10 cellular contexts compared by ENCODE assay signal in genomic region chr10:131921191-131921590, GRCh38. TPM values are rescaled to one million over a fixed set of nuclear protein-coding genes. Genes with fewer than 3 reads are reported as not detected.
A peak's percentile ranks its signal among the peaks of the same experiment; 100 is the strongest.
DNase-seq lines count a peak whose midpoint lies in the region; ATAC-seq, FAIRE-seq and TF ChIP-seq lines count a peak whose summit lies in the region.
"Had no signal": no experiment of that assay in that cellular context is flagged by ENCODE, and none has a peak within 500 bp of the region (broad histone marks: within the 10 kb centered on the region; RNA-seq: fewer than 3 reads in every experiment).

No MANE protein-coding gene starts in this region.

- ATAC-seq in HG02840 (IDR thresholded peaks at IDR 0.05; ENCODE audit: low FRiP score, unreplicated experiment) = peak; percentile 56

- peak overlapping the region; percentile 2 for H3K27ac Mint-ChIP-seq in activated naive CD4-positive, alpha-beta T cell treated with anti-CD3 and anti-CD28 coated beads for 36 hours

- no peak for TF ChIP-seq CTCF in epithelial cell of esophagus (IDR thresholded peaks at IDR 0.05; ENCODE audit: insufficient read depth, low read depth, low read length, missing control alignments)

- H3K27me3 Mint-ChIP-seq in activated naive CD4-positive, alpha-beta T cell treated with anti-CD3 and anti-CD28 coated beads for 36 hours (ENCODE audit: low read depth) = no peaks in the 10 kb centered on the region

- intact Hi-C loops in activated naive CD4-positive, alpha-beta T cell treated with anti-CD3 and anti-CD28 coated beads for 36 hours (cut with micrococcal nuclease) = no loop called here

- H3K4me3 ChIP-seq in epithelial cell of esophagus (ENCODE audit: low read length) = no peak overlapping the region
- H3K4me3 ChIP-seq: ovary had no signal

- peaks cover 38% of the 10 kb centered on the region for H3K9me3 Mint-ChIP-seq in activated naive CD4-positive, alpha-beta T cell treated with anti-CD3 and anti-CD28 coated beads for 36 hours

- no peak for DNase-seq in activated naive CD4-positive, alpha-beta T cell treated with anti-CD3 and anti-CD28 coated beads for 36 hours
- DNase-seq in activated naive CD4-positive, alpha-beta T cell treated with anti-CD3 and anti-CD28 coated beads, Interleukin-2, amount 50 U/mL, for 16 hours = no peak
- DNase-seq in epithelial cell of esophagus (ENCODE audit: low read depth) = peak; percentile 87
- peak; percentile 34 for DNase-seq in superior temporal gyrus (ENCODE audit: extremely low spot score)
- DNase-seq in NCI-H2029 treated with DMSO at 0.1 percent for 48 hours (lab: John Stamatoyannopoulos, UW) = no peak
- DNase-seq in urothelium cell line (ENCODE audit: low spot score) = no peak
- no peak for DNase-seq in OCI-M1 (lab: John Stamatoyannopoulos, UW)
- DNase-seq: RPMI8226 had no signal

- FAIRE-seq in urothelium cell line (lab: Jason Lieb, UNC) = no peak

- CTCF ChIA-PET in activated naive CD4-positive, alpha-beta T cell treated with anti-CD3 and anti-CD28 coated beads for 36 hours (lab: Charles Lee) = no interaction called here

- H3K4me3 Mint-ChIP-seq in activated naive CD4-positive, alpha-beta T cell treated with anti-CD3 and anti-CD28 coated beads for 36 hours = no peak overlapping the region

- peaks cover 71% of the 10 kb centered on the region for H3K4me1 Mint-ChIP-seq in activated naive CD4-positive, alpha-beta T cell treated with anti-CD3 and anti-CD28 coated beads for 36 hours (ENCODE audit: low read depth)

- peaks cover 46% of the 10 kb centered on the region for H3K36me3 Mint-ChIP-seq in activated naive CD4-positive, alpha-beta T cell treated with anti-CD3 and anti-CD28 coated beads for 36 hours (ENCODE audit: low read depth)

RNA-seq across cellular contexts. Expression of gene PPP2R2D, which starts 20.4 kb away (rescaled TPM):
- total RNA-seq in activated naive CD4-positive, alpha-beta T cell treated with anti-CD3 and anti-CD28 coated beads for 36 hours = 10 to 100 TPM; 31.5 to 34.7 TPM

Comparison
In these comparisons a context has a peak if more than half of its experiments do, and no peak if none do; other contexts are left out.
1. DNase-seq: peak in epithelial cell of esophagus (single experiment) and superior temporal gyrus (single experiment); none in activated naive CD4-positive, alpha-beta T cell treated with anti-CD3 and anti-CD28 coated beads for 36 hours (single experiment), activated naive CD4-positive, alpha-beta T cell treated with anti-CD3 and anti-CD28 coated beads, Interleukin-2, amount 50 U/mL, for 16 hours (single experiment), NCI-H2029 treated with DMSO at 0.1 percent for 48 hours (single experiment), urothelium cell line (single experiment) and OCI-M1 (single experiment).